12 cellular contexts compared by ENCODE assay signal in genomic region chr3:52171577-52172261, GRCh38. TPM values are rescaled to one million over a fixed set of nuclear protein-coding genes. Genes with fewer than 3 reads are reported as not detected.
DNase-seq lines count a peak whose midpoint lies in the region; ATAC-seq and TF ChIP-seq lines count a peak whose summit lies in the region.
"Had no signal": no experiment of that assay in that cellular context is flagged by ENCODE, and none has a peak within 500 bp of the region (broad histone marks: within the 10 kb centered on the region; RNA-seq: fewer than 3 reads in every experiment).

No MANE protein-coding gene starts in this region.

- H3K4me1 Mint-ChIP-seq in Calu3 (ENCODE audit: low read depth, unreplicated experiment), result peaks cover 22% of the 10 kb centered on the region

- no peaks in the 10 kb centered on the region for H3K27me3 ChIP-seq in Panc1 (ENCODE audit: control insufficient read depth, insufficient read depth, low read length)

- intact Hi-C loops in Calu3 (cut with micrococcal nuclease; ENCODE audit: unreplicated experiment), result no loop called here
- intact Hi-C loops in Panc1 (cut with micrococcal nuclease; ENCODE audit: unreplicated experiment), result no loop called here
- intact Hi-C loops in left cardiac atrium (cut with DNase I), result no loop called here

- TF ChIP-seq CTCF in Calu3 (IDR thresholded peaks at IDR 0.05; ENCODE audit: unreplicated experiment) (no peak), Panc1 (IDR thresholded peaks at IDR 0.05) (no peak)

- CTCF ChIA-PET in Calu3 (lab: Charles Lee) (interaction anchor here (1.4 to 1.6 kb wide), 2 partner anchors 17 to 24 kb away, joined by 5 read pairs; partner anchors contain the start of gene POC1A), Panc1 (lab: Charles Lee) (no interaction called here)

- no peaks in the 10 kb centered on the region for H3K36me3 Mint-ChIP-seq in Calu3 (ENCODE audit: insufficient read depth, unreplicated experiment)
- H3K36me3 Mint-ChIP-seq: activated naive CD4-positive, alpha-beta T cell treated with anti-CD3 and anti-CD28 coated beads, Interleukin-2, amount 10 ng/mL, durations not matched to agents 7 days and 5 days; type B pancreatic cell had no signal

- no peak overlapping the region for H3K4me3 Mint-ChIP-seq in Calu3 (ENCODE audit: low read depth, unreplicated experiment)
- H3K4me3 Mint-ChIP-seq: activated naive CD4-positive, alpha-beta T cell treated with anti-CD3 and anti-CD28 coated beads, Interleukin-2, amount 10 ng/mL, durations not matched to agents 7 days and 5 days; type B pancreatic cell had no signal

- no peaks in the 10 kb centered on the region for H3K9me3 ChIP-seq in Panc1 (ENCODE audit: control insufficient read depth, insufficient read depth, low read depth, low read length)

- no TSS peak for BruUV-seq in Calu3 (replicated peaks; lab: Mats Ljungman, UMichigan)
- BruUV-seq in Panc1 (replicated peaks; lab: Mats Ljungman, UMichigan), result no TSS peak

- no peaks in the 10 kb centered on the region for H3K36me3 ChIP-seq in Panc1 (ENCODE audit: control insufficient read depth, insufficient read depth, low read length)

- POLR2A ChIA-PET in Panc1 (lab: Charles Lee), result no interaction called here

- peaks cover 8% of the 10 kb centered on the region for H3K4me1 ChIP-seq in Panc1 (ENCODE audit: control insufficient read depth, insufficient read depth, low read length)

- no peak overlapping the region; the same call in 1 of the 2 replicates for H3K27ac ChIP-seq in Panc1 (ENCODE audit: low read length)

- in situ Hi-C loops in Panc1 (cut with HindIII; ENCODE audit: low pct_unique_long_range_greater_than_20kb, low sequenced_read_pairs), result no loop called here

- H3K4me3 ChIP-seq in Panc1 (ENCODE audit: low read depth in 2 of 2, low read length in 2 of 2), result no peak overlapping the region

- peak overlapping the region; percentile 30 for H3K27ac Mint-ChIP-seq in Calu3 (ENCODE audit: unreplicated experiment)
- H3K27ac Mint-ChIP-seq: activated naive CD4-positive, alpha-beta T cell treated with anti-CD3 and anti-CD28 coated beads, Interleukin-2, amount 10 ng/mL, durations not matched to agents 7 days and 5 days; type B pancreatic cell had no signal

- no peaks in the 10 kb centered on the region for H3K27me3 Mint-ChIP-seq in Calu3 (ENCODE audit: unreplicated experiment)
- H3K27me3 Mint-ChIP-seq: type B pancreatic cell had no signal

- ATAC-seq in Panc1 (peak; percentile 86), GM19324 (IDR thresholded peaks at IDR 0.05; ENCODE audit: low FRiP score, unreplicated experiment) (no peak), left cardiac atrium (no peak)

- DNase-seq in Calu3 (no peak), Panc1 (ENCODE audit: low read depth, low spot score) (peak; percentile 50), dedifferentiated amniotic fluid mesenchymal stem cell (ENCODE audit: extremely low spot score) (peak; percentile 71), renal cortical epithelial cell (ENCODE audit: low read depth) (peak; percentile 22), NCI-H748 treated with DMSO at 0.1 percent for 48 hours (lab: John Stamatoyannopoulos, UW) (no peak), left cardiac atrium (no peak), NCI-H2029 treated with DMSO at 0.1 percent for 48 hours (lab: John Stamatoyannopoulos, UW) (no peak)
- DNase-seq: activated CD4-positive, alpha-beta T cell treated with anti-CD3 and anti-CD28 coated beads for 4 hours; activated naive CD4-positive, alpha-beta T cell treated with anti-CD3 and anti-CD28 coated beads, Interleukin-2, amount 10 ng/mL, durations not matched to agents 7 days and 5 days; NCI-H2227 treated with DMSO at 0.1 percent for 48 hours had no signal

- no peaks in the 10 kb centered on the region for H3K9me3 Mint-ChIP-seq in Calu3 (ENCODE audit: low read depth, unreplicated experiment)
- H3K9me3 Mint-ChIP-seq: activated naive CD4-positive, alpha-beta T cell treated with anti-CD3 and anti-CD28 coated beads, Interleukin-2, amount 10 ng/mL, durations not matched to agents 7 days and 5 days; type B pancreatic cell had no signal

RNA-seq across cellular contexts. Expression of gene POC1A, which starts 17.5 kb away (rescaled TPM):
- total RNA-seq in Calu3 (2022), result 26.4 and 26.9 TPM in 2 replicates
- 25.7 TPM for total RNA-seq in Panc1 (2021; ENCODE audit: unreplicated experiment)
- polyA plus RNA-seq in Panc1 (2012; ENCODE audit: insufficient read length), result 17.1 TPM
- 2.5 and 5.0 TPM in 2 replicates for total RNA-seq in renal cortical epithelial cell
- 1 to 10 TPM; 1.9 to 2.4 TPM for total RNA-seq in left cardiac atrium

RNA-seq across cellular contexts. Expression of gene ALAS1, which starts 26.2 kb away (rescaled TPM):
- 80.2 and 81.7 TPM in 2 replicates for total RNA-seq in Calu3 (2022)
- 89.4 TPM for total RNA-seq in Panc1 (2021; ENCODE audit: unreplicated experiment)
- polyA plus RNA-seq in Panc1 (2012; ENCODE audit: insufficient read length), result 80.4 TPM
- 43.9 and 48.3 TPM in 2 replicates for total RNA-seq in renal cortical epithelial cell
- 100 to 1,000 TPM; 133 to 147 TPM for total RNA-seq in left cardiac atrium

RNA-seq across cellular contexts. Expression of gene TLR9, which starts 53.7 kb away (rescaled TPM):
- total RNA-seq in Calu3 (2022) (0.14 and 0.27 TPM in 2 replicates), Panc1 (2021; ENCODE audit: unreplicated experiment) (not detected), renal cortical epithelial cell (not detected in 2 replicates), left cardiac atrium (under 1 TPM in 1 of 2 donors, not detected in 1; 0.29 TPM)
- not detected for polyA plus RNA-seq in Panc1 (2012; ENCODE audit: insufficient read length)

Comparison
In these comparisons a context has a peak if more than half of its experiments do, and no peak if none do; other contexts are left out.
1. DNase-seq: peak in Panc1 (single experiment), dedifferentiated amniotic fluid mesenchymal stem cell (single experiment) and renal cortical epithelial cell (single experiment); none in Calu3 (single experiment), NCI-H748 treated with DMSO at 0.1 percent for 48 hours (single experiment), left cardiac atrium (single experiment) and NCI-H2029 treated with DMSO at 0.1 percent for 48 hours (single experiment).